ENCODE assay signal across 17 cellular contexts in genomic region chr2:40292291-40292690, GRCh38.
DNase-seq lines count a peak whose midpoint lies in the region; ATAC-seq and TF ChIP-seq lines count a peak whose summit lies in the region.
"Had no signal": no experiment of that assay in that cellular context is flagged by ENCODE, and none has a peak within 500 bp of the region (broad histone marks: within the 10 kb centered on the region; RNA-seq: fewer than 3 reads in every experiment).

No MANE protein-coding gene starts in this region.

- no peak overlapping the region for H3K4me3 Mint-ChIP-seq in CD14-positive monocyte
- H3K4me3 Mint-ChIP-seq in activated T-helper 17 cell treated with anti-CD3 and anti-CD28 coated beads, Interleukin-2, amount 50 U/mL, for 72 hours, result no peak overlapping the region
- H3K4me3 Mint-ChIP-seq: B cell; CD4-positive, CD25-positive, alpha-beta regulatory T cell; CD8-positive, alpha-beta memory T cell; H9 had no signal

- H3K36me3 ChIP-seq in DOHH2 (ENCODE audit: control insufficient read depth, low read length) (no peaks in the 10 kb centered on the region), SJCRH30 (0 out of 2 replicates have a peak, but pooled peaks cover under 1% of the 10 kb centered on the region)

- no peaks in the 10 kb centered on the region for H3K9me3 ChIP-seq in DOHH2 (ENCODE audit: control insufficient read depth, insufficient read depth, low read length)
- H3K9me3 ChIP-seq in SJCRH30 (replicated peaks), result no peaks in the 10 kb centered on the region; the same call in 1 of the 2 replicates
- H3K9me3 ChIP-seq: BLaER1 treated with 17β-estradiol and CSF1 and Interleukin-3, amounts not matched to agents 10 nM and 100 nM had no signal

- no peaks in the 10 kb centered on the region for H3K9me3 Mint-ChIP-seq in CD14-positive monocyte
- H3K9me3 Mint-ChIP-seq in activated T-helper 17 cell treated with anti-CD3 and anti-CD28 coated beads, Interleukin-2, amount 50 U/mL, for 72 hours, result no peaks in the 10 kb centered on the region
- H3K9me3 Mint-ChIP-seq: H9 had no signal

- 0 out of 2 replicates have a peak overlapping the region, but pooled peaks have one; percentile 1 for H3K4me2 ChIP-seq in DOHH2 (ENCODE audit: low read length)
- H3K4me2 ChIP-seq: BLaER1 treated with 17β-estradiol and CSF1 and Interleukin-3, amounts not matched to agents 10 nM and 100 nM had no signal

- H3K27me3 ChIP-seq in DOHH2 (ENCODE audit: control insufficient read depth, low read length) (no peaks in the 10 kb centered on the region), SJCRH30 (no peaks in the 10 kb centered on the region)
- H3K27me3 ChIP-seq: BLaER1 treated with 17β-estradiol and CSF1 and Interleukin-3, amounts not matched to agents 10 nM and 100 nM had no signal

- H3K79me2 ChIP-seq in DOHH2 (ENCODE audit: control insufficient read depth, low read length), result peaks cover 16% of the 10 kb centered on the region

- no peaks in the 10 kb centered on the region for H3F3A ChIP-seq in DOHH2 (ENCODE audit: control insufficient read depth, insufficient read depth)

- H3K27ac ChIP-seq in DOHH2 (ENCODE audit: low read depth, low read length), result no peak overlapping the region
- H3K27ac ChIP-seq in SJCRH30, result no peak overlapping the region
- H3K27ac ChIP-seq: BLaER1 treated with 17β-estradiol and CSF1 and Interleukin-3, amounts not matched to agents 10 nM and 100 nM had no signal

- peaks cover 6 to 9% of the 10 kb centered on the region in 2 donors for H3K36me3 Mint-ChIP-seq in CD14-positive monocyte
- H3K36me3 Mint-ChIP-seq in activated T-helper 17 cell treated with anti-CD3 and anti-CD28 coated beads, Interleukin-2, amount 50 U/mL, for 72 hours (ENCODE audit: low read depth), result no peaks in the 10 kb centered on the region
- H3K36me3 Mint-ChIP-seq: CD4-positive, CD25-positive, alpha-beta regulatory T cell; CD8-positive, alpha-beta memory T cell had no signal

- H3K4me1 Mint-ChIP-seq in CD14-positive monocyte, result peaks cover 33% of the 10 kb centered on the region
- no peaks in the 10 kb centered on the region for H3K4me1 Mint-ChIP-seq in activated T-helper 17 cell treated with anti-CD3 and anti-CD28 coated beads, Interleukin-2, amount 50 U/mL, for 72 hours

- TF ChIP-seq CTCF in DOHH2 (IDR thresholded peaks at IDR 0.05; ENCODE audit: low read depth, low read length, poor library complexity, severe bottlenecking) (no peak), CD14-positive monocyte (IDR thresholded peaks at IDR 0.05) (no peak)

- H3K27me3 Mint-ChIP-seq in CD14-positive monocyte (ENCODE audit: low read depth in 3 of 3), result peaks cover 0 to 2% (median 0%) of the 10 kb centered on the region in 3 donors
- H3K27me3 Mint-ChIP-seq in activated T-helper 17 cell treated with anti-CD3 and anti-CD28 coated beads, Interleukin-2, amount 50 U/mL, for 72 hours, result peaks cover 3% of the 10 kb centered on the region
- H3K27me3 Mint-ChIP-seq: B cell; CD4-positive, CD25-positive, alpha-beta regulatory T cell; CD8-positive, alpha-beta memory T cell had no signal

- H4K20me1 ChIP-seq in DOHH2 (ENCODE audit: control insufficient read depth, insufficient read depth, low read depth, low read length), result no peaks in the 10 kb centered on the region

- DNase-seq in NCI-H82 (lab: John Stamatoyannopoulos, UW) (peak; percentile 7), NCI-H82 treated with DMSO at 0.1 percent for 48 hours (lab: John Stamatoyannopoulos, UW; ENCODE audit: unreplicated experiment) (no peak), NCI-H146 (lab: John Stamatoyannopoulos, UW) (peak; percentile 33), SJCRH30 (peak; percentile 51 to 70), CD14-positive monocyte (ENCODE audit: low spot score) (no peak)
- DNase-seq: CD4-positive, CD25-positive, alpha-beta regulatory T cell; CD8-positive, alpha-beta memory T cell; COR-L47; DMS 273 treated with DMSO at 0.1 percent for 48 hours; DMS53; GDM1; H9; IMR-90 had no signal

- H3K9me2 ChIP-seq in DOHH2 (replicated peaks; ENCODE audit: control insufficient read depth, low read length), result no peaks in the 10 kb centered on the region

- intact Hi-C loops in CD14-positive monocyte (cut with micrococcal nuclease), result no loop called here

- no peak for ATAC-seq in activated T-helper 17 cell treated with anti-CD3 and anti-CD28 coated beads, Interleukin-2, amount 50 U/mL, for 72 hours (replicated peaks)

- H3K4me1 ChIP-seq in DOHH2 (ENCODE audit: control insufficient read depth, low read length) (peaks cover 53% of the 10 kb centered on the region), SJCRH30 (peaks cover 10% of the 10 kb centered on the region)

- H3K27ac Mint-ChIP-seq in CD14-positive monocyte, result no peak overlapping the region
- no peak overlapping the region for H3K27ac Mint-ChIP-seq in activated T-helper 17 cell treated with anti-CD3 and anti-CD28 coated beads, Interleukin-2, amount 50 U/mL, for 72 hours
- H3K27ac Mint-ChIP-seq: B cell; CD4-positive, CD25-positive, alpha-beta regulatory T cell; CD8-positive, alpha-beta memory T cell; H9 had no signal

- H3K4me3 ChIP-seq in DOHH2 (ENCODE audit: low read length) (no peak overlapping the region), SJCRH30 (no peak overlapping the region)
- H3K4me3 ChIP-seq: BLaER1 treated with 17β-estradiol and CSF1 and Interleukin-3, amounts not matched to agents 10 nM and 100 nM had no signal

Comparison
In these comparisons a context has a peak if more than half of its experiments do, and no peak if none do; other contexts are left out.
1. DNase-seq: peak in NCI-H82 (single experiment), NCI-H146 (single experiment) and SJCRH30 (2 of 2); none in NCI-H82 treated with DMSO at 0.1 percent for 48 hours (single experiment) and CD14-positive monocyte (single experiment).